Comparison of ENCODE assay signal across 9 cellular contexts in the genomic region with DNA sequence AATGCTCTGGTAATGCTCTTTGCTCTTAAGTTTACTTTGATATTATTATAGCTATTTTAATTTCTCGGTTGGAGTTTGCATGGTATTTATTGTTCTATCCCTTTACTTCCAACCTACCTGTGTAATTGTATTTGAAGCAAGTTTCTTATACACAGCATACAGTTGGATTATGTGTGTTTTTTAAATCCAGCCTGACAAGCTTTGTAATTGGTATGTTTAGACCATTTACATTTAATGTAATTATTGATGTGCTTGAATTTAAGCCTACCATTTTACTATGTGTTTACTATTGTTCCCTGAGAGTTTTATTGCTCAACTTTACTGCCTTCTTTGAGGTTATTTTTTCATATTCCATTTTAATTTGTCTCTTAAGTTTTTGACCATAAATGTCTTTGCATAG. TPM values are rescaled to one million over a fixed set of nuclear protein-coding genes. Genes with fewer than 3 reads are reported as not detected.
"Had no signal": no experiment of that assay in that cellular context is flagged by ENCODE, and none has a peak within 500 bp of the region (broad histone marks: within the 10 kb centered on the region; RNA-seq: fewer than 3 reads in every experiment).

No MANE protein-coding gene starts in this region.

- H3K4me3 ChIP-seq: GM23338 had no signal

- DNase-seq: H9, HCEC 1CT, KG1 had no signal

- ATAC-seq: GM23338 had no signal

- FAIRE-seq: H1, H54, HTR-8/SVneo had no signal

- H3K27me3 Mint-ChIP-seq: IgD-negative memory B cell had no signal

- H2AFZ ChIP-seq: GM23338 had no signal

- H3K4me3 Mint-ChIP-seq: GM23338, H9, IgD-negative memory B cell had no signal

- H3K27ac Mint-ChIP-seq: GM23338, H9 had no signal

- H3K4me2 ChIP-seq: GM23338 had no signal

RNA-seq across cellular contexts. Expression of gene CDH15, which starts 42.2 kb away (rescaled TPM):
- total RNA-seq: HT-29 had no signal
- polyA plus RNA-seq: IgD-negative memory B cell had no signal
